In the genomic region with DNA sequence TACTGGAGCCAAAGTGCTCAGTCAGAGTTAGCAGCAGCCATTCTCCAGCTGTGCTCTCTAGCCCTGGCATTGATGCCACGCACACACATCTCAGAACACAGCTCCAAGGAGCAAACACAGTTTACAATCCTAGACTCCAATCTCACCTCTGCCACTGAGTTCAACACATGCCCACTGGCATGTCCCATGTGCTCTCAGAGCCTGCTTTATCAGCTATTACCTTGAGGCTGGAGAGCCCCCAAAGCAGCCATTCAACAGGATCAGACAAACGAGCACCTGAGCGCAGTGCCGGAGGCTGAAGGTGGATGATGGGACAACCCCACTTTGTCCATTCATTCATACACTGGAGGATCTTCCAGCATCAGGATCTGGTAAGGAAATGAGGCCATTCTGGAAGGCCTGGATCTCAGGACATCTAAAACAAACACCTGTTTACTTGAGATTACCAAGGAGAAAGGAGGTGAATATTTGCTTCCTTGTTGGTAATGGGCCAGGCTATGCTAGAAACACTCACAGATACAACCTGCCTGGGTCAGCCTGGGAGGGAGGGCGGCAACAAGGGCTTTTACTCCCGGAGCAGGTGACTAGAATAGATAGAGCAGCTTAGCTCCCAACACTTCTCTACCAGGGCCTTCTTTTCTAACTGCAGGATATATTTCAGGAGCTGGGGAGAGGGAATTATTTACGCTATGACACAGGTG, we compare ENCODE assay signal across 15 cellular contexts. TPM values are rescaled to one million over a fixed set of nuclear protein-coding genes. Genes with fewer than 3 reads are reported as not detected.
DNase-seq lines count a peak whose midpoint lies in the region; ATAC-seq and TF ChIP-seq lines count a peak whose summit lies in the region.
"Had no signal": no experiment of that assay in that cellular context is flagged by ENCODE, and none has a peak within 500 bp of the region (broad histone marks: within the 10 kb centered on the region; RNA-seq: fewer than 3 reads in every experiment).

No MANE protein-coding gene starts in this region.

- H2AK5ac ChIP-seq in mesenchymal stem cell (ENCODE audit: low read length, severe bottlenecking) = no peak overlapping the region

- no peak overlapping the region for H2AFZ ChIP-seq in mesenchymal stem cell (ENCODE audit: low read depth, low read length)

- no peak for TF ChIP-seq EP300 in ovary (IDR thresholded peaks at IDR 0.05)

- no peak overlapping the region for H3K14ac ChIP-seq in mesenchymal stem cell (ENCODE audit: low read length in 2 of 2)

- H3K9me3 ChIP-seq in right lobe of liver (no peaks in the 10 kb centered on the region), mesenchymal stem cell (ENCODE audit: control insufficient read depth, low read length) (no peaks in the 10 kb centered on the region), ovary (no peaks in the 10 kb centered on the region)
- H3K9me3 ChIP-seq: SK-N-SH, transverse colon had no signal

- intact Hi-C loops in left ventricle myocardium superior (cut with micrococcal nuclease) = no loop called here
- intact Hi-C loops in left cardiac atrium (cut with DNase I) = no loop called here
- intact Hi-C loops in activated CD8-positive, alpha-beta T cell treated with anti-CD3 and anti-CD28 coated beads for 36 hours (cut with micrococcal nuclease) = no loop called here
- intact Hi-C loops in right lobe of liver (cut with DNase I) = no loop called here
- intact Hi-C loops in ovary (cut with DNase I) = no loop called here

- H4K91ac ChIP-seq in mesenchymal stem cell (ENCODE audit: low read length) = no peak overlapping the region

- H2BK5ac ChIP-seq in mesenchymal stem cell (ENCODE audit: low read depth, low read length, poor library complexity, severe bottlenecking) = no peak overlapping the region

- DNase-seq in left ventricle myocardium superior = no peak
- no peak for DNase-seq in left cardiac atrium
- no peak for DNase-seq in activated CD8-positive, alpha-beta T cell treated with anti-CD3 and anti-CD28 coated beads for 36 hours
- no peak for DNase-seq in right lobe of liver
- no peak for DNase-seq in mesenchymal stem cell
- no peak for DNase-seq in NCI-H1930 (lab: John Stamatoyannopoulos, UW)
- no peak for DNase-seq in NAMALWA (ENCODE audit: low spot score)
- DNase-seq in ovary = no peak
- DNase-seq: activated effector memory CD4-positive, alpha-beta T cell treated with anti-CD3 and anti-CD28 coated beads, Interleukin-2, amount 50 U/mL, for 16 hours; EL; midbrain; NCI-H1048; SK-N-SH; transverse colon had no signal

- no peak for TF ChIP-seq CTCF in activated CD8-positive, alpha-beta T cell treated with anti-CD3 and anti-CD28 coated beads for 36 hours (IDR thresholded peaks at IDR 0.05)
- TF ChIP-seq CTCF in right lobe of liver (IDR thresholded peaks at IDR 0.05) = no peak
- TF ChIP-seq CTCF in ovary (IDR thresholded peaks at IDR 0.05) = no peak

- CTCF ChIA-PET in activated CD8-positive, alpha-beta T cell treated with anti-CD3 and anti-CD28 coated beads for 36 hours (lab: Charles Lee) = interaction anchor here (0.7 to 3.4 kb wide), 7 partner anchors 21 to 354 kb away, joined by 3 to 17 read pairs (median 4); partner anchors contain the start of genes RANBP10 and TSNAXIP1

- H4K8ac ChIP-seq in mesenchymal stem cell (ENCODE audit: low read length) = no peak overlapping the region

- H3K27ac Mint-ChIP-seq in activated CD8-positive, alpha-beta T cell treated with anti-CD3 and anti-CD28 coated beads for 36 hours = peak overlapping the region; percentile 81

- peaks cover 32% of the 10 kb centered on the region for H3K79me1 ChIP-seq in mesenchymal stem cell (replicated peaks; ENCODE audit: low read length, poor library complexity, severe bottlenecking)

- peaks cover 26% of the 10 kb centered on the region for H3K4me1 Mint-ChIP-seq in activated CD8-positive, alpha-beta T cell treated with anti-CD3 and anti-CD28 coated beads for 36 hours (ENCODE audit: low read depth)

- no peak overlapping the region for H3K4me3 Mint-ChIP-seq in activated CD8-positive, alpha-beta T cell treated with anti-CD3 and anti-CD28 coated beads for 36 hours

- no peak overlapping the region for H3K4me3 ChIP-seq in right lobe of liver
- no peak overlapping the region for H3K4me3 ChIP-seq in mesenchymal stem cell (ENCODE audit: insufficient read depth in 1 of 2, low read depth in 1 of 2, low read length in 2 of 2)
- H3K4me3 ChIP-seq in ovary = no peak overlapping the region
- H3K4me3 ChIP-seq: transverse colon had no signal

- no peaks in the 10 kb centered on the region for H3K9me3 Mint-ChIP-seq in activated CD8-positive, alpha-beta T cell treated with anti-CD3 and anti-CD28 coated beads for 36 hours

- no peak overlapping the region for H3K4me2 ChIP-seq in mesenchymal stem cell (ENCODE audit: low read length, poor library complexity, severe bottlenecking)
- H3K4me2 ChIP-seq: SK-N-SH had no signal

- ATAC-seq in left ventricle myocardium superior = peak; percentile 33
- ATAC-seq in left cardiac atrium = no peak
- ATAC-seq in activated CD8-positive, alpha-beta T cell treated with anti-CD3 and anti-CD28 coated beads for 36 hours = peak; percentile 13
- peak in 2 of 4 donors; percentile 1 to 7 for ATAC-seq in right lobe of liver

- POLR2A ChIA-PET in activated CD8-positive, alpha-beta T cell treated with anti-CD3 and anti-CD28 coated beads for 36 hours (lab: Charles Lee) = interaction anchor here (0.7 to 1.0 kb wide), 2 partner anchors 48 to 113 kb away, joined by 3 read pairs; no protein-coding TSS in a partner anchor

- H3K4ac ChIP-seq in mesenchymal stem cell (ENCODE audit: low read depth in 1 of 2, low read length in 2 of 2) = no peak overlapping the region

- no peak overlapping the region for H3K23ac ChIP-seq in mesenchymal stem cell (ENCODE audit: low read length in 2 of 2)

- no peaks in the 10 kb centered on the region for H3K27me3 ChIP-seq in right lobe of liver
- H3K27me3 ChIP-seq in mesenchymal stem cell (ENCODE audit: control insufficient read depth in 1 of 2, insufficient read depth in 1 of 2, low read length in 2 of 2) = no peaks in the 10 kb centered on the region
- H3K27me3 ChIP-seq in ovary = no peaks in the 10 kb centered on the region
- H3K27me3 ChIP-seq: foreskin keratinocyte, transverse colon had no signal

- H2BK12ac ChIP-seq in mesenchymal stem cell (ENCODE audit: low read length in 2 of 2) = no peak overlapping the region

- H3K9ac ChIP-seq in mesenchymal stem cell (ENCODE audit: low read length) = no peak overlapping the region
- H3K9ac ChIP-seq: SK-N-SH had no signal

- H3K27me3 Mint-ChIP-seq in activated CD8-positive, alpha-beta T cell treated with anti-CD3 and anti-CD28 coated beads for 36 hours = no peaks in the 10 kb centered on the region

- H3K36me3 Mint-ChIP-seq in activated CD8-positive, alpha-beta T cell treated with anti-CD3 and anti-CD28 coated beads for 36 hours (ENCODE audit: low read depth) = peaks cover 8% of the 10 kb centered on the region

- no peak overlapping the region for H2BK120ac ChIP-seq in mesenchymal stem cell (ENCODE audit: low read depth, low read length)

- H3K4me1 ChIP-seq in right lobe of liver = peaks cover 0 to 39% (median 17%) of the 10 kb centered on the region in 4 donors
- peaks cover 3% of the 10 kb centered on the region for H3K4me1 ChIP-seq in mesenchymal stem cell (ENCODE audit: control insufficient read depth, insufficient read depth, low read depth, low read length)
- H3K4me1 ChIP-seq in ovary (ENCODE audit: insufficient read depth) = no peaks in the 10 kb centered on the region

- no peak overlapping the region for H3K18ac ChIP-seq in mesenchymal stem cell (ENCODE audit: low read depth in 1 of 2, low read length in 2 of 2)

- 81% methylated on average over 3 of the region's 7 CpGs for WGBS in right lobe of liver (ENCODE audit: insufficient coverage, low coverage, low lambda C conversion rate, missing lambda C conversion rate)
- 98% methylated on average over 7 of the region's 7 CpGs for WGBS in mesenchymal stem cell
- 88 to 93% (median 91%) methylated on average over 7 of the region's 7 CpGs for WGBS in ovary, 3 donors

- H3K36me3 ChIP-seq in right lobe of liver = no peaks in the 10 kb centered on the region
- H3K36me3 ChIP-seq in mesenchymal stem cell (ENCODE audit: control insufficient read depth in 1 of 2, insufficient read depth in 2 of 2, low read depth in 1 of 2, low read length in 2 of 2) = peaks cover 0 to 3% of the 10 kb centered on the region in 2 experiments
- H3K36me3 ChIP-seq in ovary = no peaks in the 10 kb centered on the region
- H3K36me3 ChIP-seq: transverse colon had no signal

- peak overlapping the region in 2 of 3 donors; percentile 16 to 85 for H3K27ac ChIP-seq in right lobe of liver
- no peak overlapping the region for H3K27ac ChIP-seq in mesenchymal stem cell (ENCODE audit: low read length, poor library complexity, severe bottlenecking)
- no peak overlapping the region for H3K27ac ChIP-seq in ovary
- H3K27ac ChIP-seq: transverse colon had no signal

- TF ChIP-seq POLR2A in right lobe of liver (IDR thresholded peaks at IDR 0.05) (no peak), ovary (IDR thresholded peaks at IDR 0.05) (no peak)

- no peak overlapping the region for H2BK15ac ChIP-seq in mesenchymal stem cell (ENCODE audit: low read depth, poor library complexity, severe bottlenecking)

RNA-seq across cellular contexts. Expression of gene RANBP10, which starts 25.4 kb away (rescaled TPM):
- total RNA-seq in left ventricle myocardium superior = 11.8 TPM
- 10 to 100 TPM; 10.9 to 14.3 TPM for total RNA-seq in left cardiac atrium
- total RNA-seq in activated CD8-positive, alpha-beta T cell treated with anti-CD3 and anti-CD28 coated beads for 36 hours = 10 to 100 TPM; 15.9 to 18.9 TPM
- 10 to 100 TPM; 15.1 to 38.4 (median 22.7) TPM for total RNA-seq in right lobe of liver
- polyA plus RNA-seq in mesenchymal stem cell (2013, experiment 1 of 2) = 7.7 TPM
- 7.9 TPM for polyA plus RNA-seq in mesenchymal stem cell (2013, experiment 2 of 2)
- 10 to 100 TPM in 6 of 7 donors, 1 to 10 TPM in 1; 8.3 to 19.6 (median 17.1) TPM for total RNA-seq in ovary
- polyA plus RNA-seq in ovary = 10 to 100 TPM; 13.0 to 15.5 TPM

RNA-seq across cellular contexts. Expression of gene TSNAXIP1, which starts 25.7 kb away (rescaled TPM):
- total RNA-seq in left ventricle myocardium superior (0.37 TPM), left cardiac atrium (under 1 TPM; 0.55 to 0.74 TPM), right lobe of liver (1 to 10 TPM in 3 of 6 experiments, under 1 TPM in 3; 0.42 to 1.2 (median 0.99) TPM), ovary (10 to 100 TPM in 1 of 7 donors, 1 to 10 TPM in 6; 2.4 to 13.1 (median 3.2) TPM)
- under 1 TPM; 0.40 to 0.47 TPM for total RNA-seq in activated CD8-positive, alpha-beta T cell treated with anti-CD3 and anti-CD28 coated beads for 36 hours
- polyA plus RNA-seq in mesenchymal stem cell (2013, experiment 1 of 2) = 0.55 TPM
- 0.44 TPM for polyA plus RNA-seq in mesenchymal stem cell (2013, experiment 2 of 2)
- polyA plus RNA-seq in ovary = 1 to 10 TPM; 2.7 to 3.7 TPM

Comparison
In these comparisons a context has a peak if more than half of its experiments do, and no peak if none do; other contexts are left out.
1. ATAC-seq: peak in left ventricle myocardium superior (single experiment) and activated CD8-positive, alpha-beta T cell treated with anti-CD3 and anti-CD28 coated beads for 36 hours (single experiment); none in left cardiac atrium (0 of 2).
2. H3K27ac ChIP-seq: peak in right lobe of liver (2 of 3); none in mesenchymal stem cell (single experiment) and ovary (0 of 2).